21 cellular contexts compared by ENCODE assay signal in genomic region chrX:97372006-97372766, GRCh38.
"Had no signal": no experiment of that assay in that cellular context is flagged by ENCODE, and none has a peak within 500 bp of the region (broad histone marks: within the 10 kb centered on the region; RNA-seq: fewer than 3 reads in every experiment).

No MANE protein-coding gene starts in this region.

- DNase-seq: activated CD4-positive, alpha-beta T cell treated with anti-CD3 and anti-CD28 coated beads, Interleukin-2, amount 10 ng/mL, durations not matched to agents 24 days and 14 days; activated CD4-positive, CD25-positive, alpha-beta regulatory T cell; activated CD8-positive, alpha-beta memory T cell treated with anti-CD3 and anti-CD28 coated beads, Interleukin-2, amount 50 U/mL, for 48 hours; activated naive CD8-positive, alpha-beta T cell treated with anti-CD3 and anti-CD28 coated beads for 36 hours; activated T-cell treated with anti-CD3 and anti-CD28 coated beads, Interleukin-2, amount 50 U/mL, for 72 hours; anterior cingulate cortex; brain microvascular endothelial cell; left colon; mammary epithelial cell; mucosa of descending colon; naive thymus-derived CD4-positive, alpha-beta T cell; stimulated activated CD4-positive, alpha-beta T cell treated with anti-CD3 and anti-CD28 coated beads, Interleukin-12 subunit alpha, Interleukin-12 subunit beta, amount 100 ng/mL, for 4 hours; stimulated activated CD4-positive, alpha-beta T cell treated with anti-CD3 and anti-CD28 coated beads, Interleukin-2, amount 100 ng/mL, for 24 hours; stomach had no signal

- H3K9me3 ChIP-seq: mucosa of descending colon, neutrophil, stomach had no signal

- H3K36me3 Mint-ChIP-seq: activated naive CD8-positive, alpha-beta T cell treated with anti-CD3 and anti-CD28 coated beads for 36 hours; naive thymus-derived CD4-positive, alpha-beta T cell had no signal

- H3K27me3 Mint-ChIP-seq: activated CD4-positive, alpha-beta T cell treated with anti-CD3 and anti-CD28 coated beads, Interleukin-2, amount 10 ng/mL, durations not matched to agents 24 days and 14 days; activated naive CD8-positive, alpha-beta T cell treated with anti-CD3 and anti-CD28 coated beads for 36 hours; central memory CD8-positive, alpha-beta T cell; naive thymus-derived CD4-positive, alpha-beta T cell had no signal

- H3K4me1 ChIP-seq: parathyroid adenoma, stomach had no signal

- ATAC-seq: activated T-cell treated with anti-CD3 and anti-CD28 coated beads, Interleukin-2, amount 50 U/mL, for 72 hours; esophagus mucosa; left colon; mucosa of descending colon; naive thymus-derived CD4-positive, alpha-beta T cell had no signal

- H3K27ac Mint-ChIP-seq: activated CD4-positive, alpha-beta T cell treated with anti-CD3 and anti-CD28 coated beads, Interleukin-2, amount 10 ng/mL, durations not matched to agents 24 days and 14 days; activated naive CD8-positive, alpha-beta T cell treated with anti-CD3 and anti-CD28 coated beads for 36 hours; activated T-cell treated with anti-CD3 and anti-CD28 coated beads, Interleukin-2, amount 50 U/mL, for 72 hours; naive thymus-derived CD4-positive, alpha-beta T cell had no signal

- H3K27me3 ChIP-seq: brain microvascular endothelial cell, neutrophil had no signal

- FAIRE-seq: islet of Langerhans, urothelium cell line had no signal

- H3K4me1 Mint-ChIP-seq: activated CD4-positive, alpha-beta T cell treated with anti-CD3 and anti-CD28 coated beads, Interleukin-2, amount 10 ng/mL, durations not matched to agents 24 days and 14 days; central memory CD8-positive, alpha-beta T cell; naive thymus-derived CD4-positive, alpha-beta T cell had no signal

- H3K27ac ChIP-seq: brain microvascular endothelial cell, coronary artery, neutrophil, parathyroid adenoma, stomach had no signal

- H3K9me3 Mint-ChIP-seq: activated CD4-positive, alpha-beta T cell treated with anti-CD3 and anti-CD28 coated beads, Interleukin-2, amount 10 ng/mL, durations not matched to agents 24 days and 14 days; activated naive CD8-positive, alpha-beta T cell treated with anti-CD3 and anti-CD28 coated beads for 36 hours; activated T-cell treated with anti-CD3 and anti-CD28 coated beads, Interleukin-2, amount 50 U/mL, for 72 hours; central memory CD8-positive, alpha-beta T cell; naive thymus-derived CD4-positive, alpha-beta T cell had no signal

- H3K4me3 ChIP-seq: coronary artery, mucosa of descending colon, stomach had no signal

- H3K36me3 ChIP-seq: brain microvascular endothelial cell, neutrophil had no signal

- H3K4me3 Mint-ChIP-seq: activated CD4-positive, alpha-beta T cell treated with anti-CD3 and anti-CD28 coated beads, Interleukin-2, amount 10 ng/mL, durations not matched to agents 24 days and 14 days; activated naive CD8-positive, alpha-beta T cell treated with anti-CD3 and anti-CD28 coated beads for 36 hours; activated T-cell treated with anti-CD3 and anti-CD28 coated beads, Interleukin-2, amount 50 U/mL, for 72 hours; central memory CD8-positive, alpha-beta T cell; naive thymus-derived CD4-positive, alpha-beta T cell had no signal
